Comparison of ENCODE assay signal across 8 cellular contexts in genomic region chr15:40382580-40383456, GRCh38. TPM values are rescaled to one million over a fixed set of nuclear protein-coding genes. Genes with fewer than 3 reads are reported as not detected.
DNase-seq lines count a peak whose midpoint lies in the region; ATAC-seq and TF ChIP-seq lines count a peak whose summit lies in the region.

Gene KNSTRN, plus strand, starts transcription at chr15:40382721. Its CDS starts 115 bp downstream, at chr15:40382836.

- no peak for TF ChIP-seq CTCF in GM20000 (IDR thresholded peaks at IDR 0.05; ENCODE audit: extremely low read depth, missing control alignments)

- peaks cover 11 to 12% of the 10 kb centered on the region in 2 donors for H3K4me1 Mint-ChIP-seq in effector memory CD8-positive, alpha-beta T cell (ENCODE audit: low read depth in 2 of 2)

- H3K9me3 Mint-ChIP-seq in effector memory CD8-positive, alpha-beta T cell = no peaks in the 10 kb centered on the region

- H3K4me3 Mint-ChIP-seq in effector memory CD8-positive, alpha-beta T cell = peak within 1 kb of the TSS; percentile 98 to 99

- no peaks in the 10 kb centered on the region for H3K36me3 Mint-ChIP-seq in effector memory CD8-positive, alpha-beta T cell (ENCODE audit: insufficient read depth)

- peak within 1 kb of the TSS; percentile 89 to 90 for H3K27ac Mint-ChIP-seq in effector memory CD8-positive, alpha-beta T cell

- DNase-seq in CMK (ENCODE audit: low read depth) (peak; percentile 76), GM20000 (ENCODE audit: low spot score) (peak; percentile 97), HT-29 (ENCODE audit: low spot score) (peak; percentile 98), medulla oblongata (ENCODE audit: extremely low spot score) (peak; percentile 96)
- DNase-seq in NK-92 treated with Interleukin-12 subunit alpha and Interleukin-12 subunit beta, amount 100 ng/mL, for 24 hours (lab: John Stamatoyannopoulos, UW) = peak; percentile 89
- DNase-seq in activated CD8-positive, alpha-beta memory T cell treated with anti-CD3 and anti-CD28 coated beads for 1 hour (ENCODE audit: extremely low read depth in 1 of 2, low read depth in 1 of 2) = peak; percentile 84 to 87
- DNase-seq in effector memory CD8-positive, alpha-beta T cell = peak; percentile 90 to 94 (median 92)
- peak; percentile 89 to 92 (median 90) for DNase-seq in stimulated activated CD4-positive, alpha-beta T cell treated with anti-CD3 and anti-CD28 coated beads, TNF-alpha, amount 100 ng/mL, for 48 hours (ENCODE audit: low read depth in 3 of 3)

- H3K27me3 Mint-ChIP-seq in effector memory CD8-positive, alpha-beta T cell = no peaks in the 10 kb centered on the region

- ATAC-seq in effector memory CD8-positive, alpha-beta T cell (replicated peaks) = peak; percentile 99

RNA-seq across cellular contexts. Expression of gene KNSTRN, which starts in this region (rescaled TPM):
- total RNA-seq in HT-29 (2014; rRNA removed; shearing (Covaris generic)) = 58.7 and 72.9 TPM in 2 replicates

Comparison
In these comparisons a context has a peak if more than half of its experiments do, and no peak if none do; other contexts are left out.
1. Peak in every context shown above with its lines: DNase-seq and ATAC-seq.